Comparison of ENCODE assay signal across 13 cellular contexts in genomic region chr7:116692599-116693308, GRCh38. TPM values are rescaled to one million over a fixed set of nuclear protein-coding genes. Genes with fewer than 3 reads are reported as not detected.
A peak's percentile ranks its signal among the peaks of the same experiment; 100 is the strongest.
DNase-seq lines count a peak whose midpoint lies in the region; ATAC-seq, FAIRE-seq and TF ChIP-seq lines count a peak whose summit lies in the region.
"Had no signal": no experiment of that assay in that cellular context is flagged by ENCODE, and none has a peak within 500 bp of the region (broad histone marks: within the 10 kb centered on the region; RNA-seq: fewer than 3 reads in every experiment).

No MANE protein-coding gene starts in this region.

- H3K27me3 ChIP-seq in RWPE2 (ENCODE audit: insufficient read depth, poor library complexity, severe bottlenecking) = no peaks in the 10 kb centered on the region
- H3K27me3 ChIP-seq: neutrophil had no signal

- CTCF ChIA-PET in A549 (lab: Yijun Ruan, JAX) = interaction anchor here (0.7 to 1.4 kb wide), 3 partner anchors 21 to 31 kb away, joined by 3 read pairs; partner anchors contain the start of gene MET

- peak in 1 of 2 experiments; percentile 10; a peak in 2 of 6 replicates for ATAC-seq in A549
- peak; percentile 80 for ATAC-seq in HG03175 (IDR thresholded peaks at IDR 0.05; ENCODE audit: unreplicated experiment)
- peak; percentile 70 for ATAC-seq in RWPE2 (ENCODE audit: low read depth)
- ATAC-seq in GM19452 (IDR thresholded peaks at IDR 0.05; ENCODE audit: unreplicated experiment) = no peak

- intact Hi-C loops in cardiac septum (cut with DNase I) = no loop called here

- WGBS in A549 (ENCODE audit: missing lambda C conversion rate) = 33% methylated on average over 3 of the region's 3 CpGs

- H3K4me3 ChIP-seq in A549 = peak overlapping the region; percentile 4; the same call in 1 of the 3 replicates
- H3K4me3 ChIP-seq in RWPE2 (ENCODE audit: severe bottlenecking) = no peak overlapping the region

- no peak for TF ChIP-seq EP300 in A549 (IDR thresholded peaks at IDR 0.05)

- DNase-seq in A549 (ENCODE audit: low read depth in 1 of 2, low spot score in 1 of 2) (no peak), RWPE2 (ENCODE audit: low spot score) (no peak), glomerular visceral epithelial cell (ENCODE audit: extremely low spot score) (peak; percentile 49), cardiac septum (ENCODE audit: low spot score) (no peak), KG1 (lab: John Stamatoyannopoulos, UW) (no peak)
- DNase-seq in effector CD4-positive, alpha-beta T cell = no peak
- DNase-seq: activated CD4-positive, alpha-beta memory T cell treated with anti-CD3 and anti-CD28 coated beads, Interleukin-2, amount 10 ng/mL, durations not matched to agents 7 days and 5 days; NCI-H2227 treated with DMSO at 0.1 percent for 48 hours; stimulated activated CD4-positive, alpha-beta T cell treated with anti-CD3 and anti-CD28 coated beads, Interleukin-2, amount 100 ng/mL, for 24 hours had no signal

- peak overlapping the region; percentile 71 for H3K4me2 ChIP-seq in A549

- TF ChIP-seq CTCF in A549 (IDR thresholded peaks at IDR 0.05) (no peak), RWPE2 (IDR thresholded peaks at IDR 0.05; ENCODE audit: poor library complexity, severe bottlenecking) (no peak)

- TF ChIP-seq RAD21 in A549 (conservative IDR thresholded peaks at IDR 0.05 in 1 of 2, IDR thresholded peaks at IDR 0.05 in 1 of 2) = no peak

- H3K36me3 ChIP-seq in RWPE2 (ENCODE audit: low read depth) = peaks cover 64% of the 10 kb centered on the region
- H3K36me3 ChIP-seq: neutrophil had no signal

- POLR2A ChIA-PET in A549 (lab: Yijun Ruan, JAX) = interaction anchor here (1.6 kb wide), 1 partner anchor 24 kb away, joined by 4 read pairs; no protein-coding TSS in a partner anchor

- H3K27ac ChIP-seq in A549 = peak overlapping the region; percentile 81 to 89
- H3K27ac ChIP-seq in RWPE2 (ENCODE audit: poor library complexity, severe bottlenecking) = peak overlapping the region; percentile 96
- H3K27ac ChIP-seq: neutrophil had no signal

- H3K4me1 ChIP-seq in A549 (peaks cover 64% of the 10 kb centered on the region), RWPE2 (ENCODE audit: insufficient read depth, poor library complexity, severe bottlenecking) (peaks cover 63% of the 10 kb centered on the region)

- H3K9me3 ChIP-seq in A549 (no peaks in the 10 kb centered on the region), RWPE2 (ENCODE audit: severe bottlenecking) (no peaks in the 10 kb centered on the region)
- H3K9me3 ChIP-seq: neutrophil had no signal

- no peak for TF ChIP-seq POLR2A in A549 (IDR thresholded peaks at IDR 0.05; ENCODE audit: low read length)

- peak; percentile 54 for FAIRE-seq in A549 (lab: Jason Lieb, UNC)
- FAIRE-seq: G401.6 had no signal

TF ChIP-seq in A549, 52 proteins besides CTCF, POLR2A, EP300 and RAD21:
- no peak for TF ChIP-seq NR3C1 (IDR thresholded peaks at IDR 0.05)
- no peak for TF ChIP-seq HOXA7 (CRISPR knock-in tag; IDR thresholded peaks at IDR 0.05)
- no peak for TF ChIP-seq TFCP2L1 (CRISPR knock-in tag; IDR thresholded peaks at IDR 0.05)
- TF ChIP-seq BHLHE40 (IDR thresholded peaks at IDR 0.05; ENCODE audit: low read depth, low read length) = no peak
- TF ChIP-seq HOXB5 (CRISPR knock-in tag; IDR thresholded peaks at IDR 0.05) = no peak
- TF ChIP-seq FOSL2 (IDR thresholded peaks at IDR 0.05) = peak; percentile 74; the same call in 1 of the 2 replicates
- TF ChIP-seq FOSL2 (CRISPR knock-in tag; IDR thresholded peaks at IDR 0.05) = peak; percentile 71
- TF ChIP-seq MYC (IDR thresholded peaks at IDR 0.05; ENCODE audit: borderline replicate concordance, low read length) = no peak
- no peak for TF ChIP-seq CHD2 (IDR thresholded peaks at IDR 0.05; ENCODE audit: low read length, partially characterized antibody)
- no peak for TF ChIP-seq POLR2AphosphoS2 (conservative IDR thresholded peaks at IDR 0.05; ENCODE audit: low read length)
- no peak for TF ChIP-seq HDAC2 (IDR thresholded peaks at IDR 0.05)
- TF ChIP-seq CEBPB (IDR thresholded peaks at IDR 0.05) = no peak
- TF ChIP-seq, protein P1, sequence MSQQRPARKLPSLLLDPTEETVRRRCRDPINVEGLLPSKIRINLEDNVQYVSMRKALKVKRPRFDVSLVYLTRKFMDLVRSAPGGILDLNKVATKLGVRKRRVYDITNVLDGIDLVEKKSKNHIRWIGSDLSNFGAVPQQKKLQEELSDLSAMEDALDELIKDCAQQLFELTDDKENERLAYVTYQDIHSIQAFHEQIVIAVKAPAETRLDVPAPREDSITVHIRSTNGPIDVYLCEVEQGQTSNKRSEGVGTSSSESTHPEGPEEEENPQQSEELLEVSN (IDR thresholded peaks at IDR 0.05; ENCODE audit: borderline replicate concordance, low read depth) = no peak
- no peak for TF ChIP-seq CHD4 (IDR thresholded peaks at IDR 0.05; ENCODE audit: borderline replicate concordance)
- TF ChIP-seq CBX8 (IDR thresholded peaks at IDR 0.05) = no peak
- TF ChIP-seq, protein P2, sequence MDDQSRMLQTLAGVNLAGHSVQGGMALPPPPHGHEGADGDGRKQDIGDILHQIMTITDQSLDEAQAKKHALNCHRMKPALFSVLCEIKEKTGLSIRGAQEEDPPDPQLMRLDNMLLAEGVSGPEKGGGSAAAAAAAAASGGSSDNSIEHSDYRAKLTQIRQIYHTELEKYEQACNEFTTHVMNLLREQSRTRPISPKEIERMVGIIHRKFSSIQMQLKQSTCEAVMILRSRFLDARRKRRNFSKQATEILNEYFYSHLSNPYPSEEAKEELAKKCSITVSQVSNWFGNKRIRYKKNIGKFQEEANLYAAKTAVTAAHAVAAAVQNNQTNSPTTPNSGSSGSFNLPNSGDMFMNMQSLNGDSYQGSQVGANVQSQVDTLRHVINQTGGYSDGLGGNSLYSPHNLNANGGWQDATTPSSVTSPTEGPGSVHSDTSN (IDR thresholded peaks at IDR 0.05) = no peak
- TF ChIP-seq SREBF2 (IDR thresholded peaks at IDR 0.05) = no peak
- TF ChIP-seq JUNB (IDR thresholded peaks at IDR 0.05) = peak; percentile 89
- peak; percentile 31; the same call in 1 of the 2 replicates for TF ChIP-seq GATA3 (IDR thresholded peaks at IDR 0.05; ENCODE audit: borderline replicate concordance)
- TF ChIP-seq NFE2L2 (conservative IDR thresholded peaks at IDR 0.05; ENCODE audit: low read length) = no peak
- no peak for TF ChIP-seq ELK1 (IDR thresholded peaks at IDR 0.05; ENCODE audit: low read depth, low read length)
- no peak for TF ChIP-seq HOXB13 (CRISPR knock-in tag; IDR thresholded peaks at IDR 0.05; ENCODE audit: low read depth)
- no peak for TF ChIP-seq CBX2 (IDR thresholded peaks at IDR 0.05; ENCODE audit: borderline replicate concordance, low read depth)
- no peak for TF ChIP-seq MAX (IDR thresholded peaks at IDR 0.05)
- no peak for TF ChIP-seq ZFP36 (IDR thresholded peaks at IDR 0.05; ENCODE audit: borderline replicate concordance, partially characterized antibody)

RNA-seq across cellular contexts. Expression of gene MET, which starts 20.8 kb away (rescaled TPM):
- polyA plus RNA-seq in A549 (2011; rRNA removed) = 161 and 165 TPM in 2 replicates
- polyA plus RNA-seq in A549 (2012; cell fraction: cytosol; rRNA removed) = 35.2 and 44.0 TPM in 2 replicates
- 33.9 and 45.5 TPM in 2 replicates for polyA plus RNA-seq in A549 (2012; cell fraction: nucleus; rRNA removed)
- 65.1 to 77.9 TPM (median 72.3 TPM) in 3 replicates for polyA plus RNA-seq in A549 (2017; fragmentation: RNase III; extraction: RNeasy Plus Mini Kit Qiagen cat#74134 plus additional on column Dnase treatment)
- polyA minus RNA-seq in A549 (2011; rRNA and poly(A)+ RNA removed) = 417 and 431 TPM in 2 replicates
- total RNA-seq in cardiac septum = 9.2 TPM
